ENCODE assay signal across 2 cellular contexts in genomic region chr9:102862478-102862877, GRCh38.
TF ChIP-seq lines count a peak whose summit lies in the region.

No MANE protein-coding gene starts in this region.

TF ChIP-seq in HepG2, 621 proteins besides CTCF, POLR2A, EP300 and RAD21:
- TF ChIP-seq, protein P1, sequence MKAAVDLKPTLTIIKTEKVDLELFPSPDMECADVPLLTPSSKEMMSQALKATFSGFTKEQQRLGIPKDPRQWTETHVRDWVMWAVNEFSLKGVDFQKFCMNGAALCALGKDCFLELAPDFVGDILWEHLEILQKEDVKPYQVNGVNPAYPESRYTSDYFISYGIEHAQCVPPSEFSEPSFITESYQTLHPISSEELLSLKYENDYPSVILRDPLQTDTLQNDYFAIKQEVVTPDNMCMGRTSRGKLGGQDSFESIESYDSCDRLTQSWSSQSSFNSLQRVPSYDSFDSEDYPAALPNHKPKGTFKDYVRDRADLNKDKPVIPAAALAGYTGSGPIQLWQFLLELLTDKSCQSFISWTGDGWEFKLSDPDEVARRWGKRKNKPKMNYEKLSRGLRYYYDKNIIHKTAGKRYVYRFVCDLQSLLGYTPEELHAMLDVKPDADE (CRISPR knock-in tag; IDR thresholded peaks at IDR 0.05), result no peak
- TF ChIP-seq MAFK (conservative IDR thresholded peaks at IDR 0.05 in 1 of 2, IDR thresholded peaks at IDR 0.05 in 1 of 2; ENCODE audit: low read length in 2 of 2), result peak; percentile 56 to 73
- no peak for TF ChIP-seq SCMH1 (CRISPR knock-in tag; IDR thresholded peaks at IDR 0.05; ENCODE audit: borderline replicate concordance)
- no peak for TF ChIP-seq ZNF512B (CRISPR knock-in tag; IDR thresholded peaks at IDR 0.05; ENCODE audit: borderline replicate concordance)
- TF ChIP-seq ZBTB46 (CRISPR knock-in tag; IDR thresholded peaks at IDR 0.05; ENCODE audit: borderline replicate concordance), result no peak
- TF ChIP-seq MAFF (IDR thresholded peaks at IDR 0.05; ENCODE audit: low read depth, low read length), result peak; percentile 67
- no peak for TF ChIP-seq FOXA3 (CRISPR knock-in tag; IDR thresholded peaks at IDR 0.05)
TF ChIP-seq in HepG2: peak in this region for 2.

TF ChIP-seq in IMR-90, 13 proteins besides CTCF, POLR2A, EP300 and RAD21:
- no peak for TF ChIP-seq RCOR1 (IDR thresholded peaks at IDR 0.05; ENCODE audit: insufficient replicate concordance, low read length)
- no peak for TF ChIP-seq BHLHE40 (IDR thresholded peaks at IDR 0.05; ENCODE audit: low read depth, low read length)
- TF ChIP-seq MAFK (IDR thresholded peaks at IDR 0.05; ENCODE audit: low read depth, low read length), result peak; percentile 41
